8 cellular contexts compared by ENCODE assay signal in the genomic region with DNA sequence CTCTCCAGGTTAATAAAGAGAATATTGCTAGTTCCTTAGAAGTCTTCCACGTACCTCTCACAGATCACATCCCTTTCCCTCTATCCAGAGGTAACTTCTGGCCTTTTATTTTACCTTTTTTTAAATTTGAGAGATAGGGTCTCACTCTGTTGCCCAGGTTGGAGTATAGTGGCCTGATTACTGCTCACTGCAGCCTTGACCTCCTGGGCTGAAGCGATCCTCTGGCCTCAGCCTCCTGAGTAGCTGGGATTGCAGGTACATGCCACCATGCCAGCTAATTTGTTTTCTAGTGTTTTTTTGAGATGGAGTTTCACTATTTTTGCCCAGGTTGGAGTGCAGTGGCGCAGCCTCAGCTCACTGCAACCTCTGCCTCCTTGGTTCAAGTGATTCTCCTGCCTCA.
"Had no signal": no experiment of that assay in that cellular context is flagged by ENCODE, and none has a peak within 500 bp of the region (broad histone marks: within the 10 kb centered on the region; RNA-seq: fewer than 3 reads in every experiment).

No MANE protein-coding gene starts in this region.

- FAIRE-seq: G401.6, GM12878, GM12891, GM12892, GM18507, GM19239 had no signal

- DNase-seq: GDM1, GF-D8 had no signal

- H3K4me3 ChIP-seq: GM12878 had no signal

- ATAC-seq: GM12878 had no signal
